Comparison of ENCODE assay signal across 23 cellular contexts in the genomic region with DNA sequence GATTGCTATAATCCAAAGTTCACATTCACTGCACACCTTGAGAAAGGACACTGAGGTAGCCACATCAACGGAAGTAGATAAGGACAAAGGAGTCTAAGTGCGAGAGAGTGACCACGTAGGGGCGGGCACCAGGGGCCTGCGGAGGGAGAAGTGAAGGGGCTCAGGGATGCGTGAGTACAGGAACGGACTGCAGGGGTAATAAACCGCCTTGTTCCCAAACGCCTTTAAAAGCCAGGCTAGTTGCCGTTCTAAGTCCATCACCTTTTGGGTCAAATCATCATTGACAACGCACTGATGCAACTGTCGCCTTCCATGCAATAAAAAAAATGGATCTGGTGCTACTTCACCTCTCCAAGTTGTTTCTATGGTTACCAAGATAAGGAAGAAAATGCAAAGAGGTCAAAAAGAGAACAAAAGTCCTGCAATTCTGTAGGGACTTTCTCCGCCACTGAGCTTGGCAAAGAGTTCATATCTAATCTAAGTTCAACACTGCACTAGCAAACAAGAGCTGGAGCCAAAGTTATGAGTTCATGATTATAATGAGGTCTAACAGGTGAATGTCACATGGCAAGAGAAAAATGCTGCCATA. TPM values are rescaled to one million over a fixed set of nuclear protein-coding genes. Genes with fewer than 3 reads are reported as not detected.
DNase-seq lines count a peak whose midpoint lies in the region; ATAC-seq and TF ChIP-seq lines count a peak whose summit lies in the region.
"Had no signal": no experiment of that assay in that cellular context is flagged by ENCODE, and none has a peak within 500 bp of the region (broad histone marks: within the 10 kb centered on the region; RNA-seq: fewer than 3 reads in every experiment).

No MANE protein-coding gene starts in this region.

- no peaks in the 10 kb centered on the region for H3K36me3 ChIP-seq in colonic mucosa
- no peaks in the 10 kb centered on the region for H3K36me3 ChIP-seq in mucosa of descending colon (ENCODE audit: low read depth)
- H3K36me3 ChIP-seq: BLaER1 treated with 17β-estradiol and CSF1 and Interleukin-3, amounts not matched to agents 10 nM and 100 nM; neutrophil had no signal

- H3K27ac ChIP-seq in colonic mucosa = peak overlapping the region; percentile 74
- H3K27ac ChIP-seq: BLaER1 treated with 17β-estradiol and CSF1 and Interleukin-3, amounts not matched to agents 10 nM and 100 nM; dorsolateral prefrontal cortex; KMS-11; neutrophil had no signal

- H3K4me3 Mint-ChIP-seq in type B pancreatic cell = no peak overlapping the region
- H3K4me3 Mint-ChIP-seq: activated CD4-positive, alpha-beta T cell treated with anti-CD3 and anti-CD28 coated beads, Interleukin-2, amount 10 ng/mL, durations not matched to agents 24 days and 14 days; H9; T-helper 2 cell treated with Interferon-gamma antibody and Interleukin-4, amounts not matched to agents 5 μg/mL and 100 μg/mL, for 36 hours had no signal

- intact Hi-C loops in colonic mucosa (cut with DNase I) = no loop called here
- intact Hi-C loops in mucosa of descending colon (cut with DNase I, micrococcal nuclease) = no loop called here

- H3K36me3 Mint-ChIP-seq in type B pancreatic cell = no peaks in the 10 kb centered on the region

- H3K4me1 ChIP-seq in colonic mucosa (no peaks in the 10 kb centered on the region), mucosa of descending colon (ENCODE audit: low read depth) (peaks cover 4% of the 10 kb centered on the region)

- H3K9me3 Mint-ChIP-seq in type B pancreatic cell = no peaks in the 10 kb centered on the region
- H3K9me3 Mint-ChIP-seq: activated CD4-positive, alpha-beta T cell treated with anti-CD3 and anti-CD28 coated beads, Interleukin-2, amount 10 ng/mL, durations not matched to agents 24 days and 14 days; H9; T-helper 2 cell treated with Interferon-gamma antibody and Interleukin-4, amounts not matched to agents 5 μg/mL and 100 μg/mL, for 36 hours had no signal

- H3K4me3 ChIP-seq in colonic mucosa (no peak overlapping the region), mucosa of descending colon (no peak overlapping the region)
- H3K4me3 ChIP-seq: BLaER1 treated with 17β-estradiol and CSF1 and Interleukin-3, amounts not matched to agents 10 nM and 100 nM; dorsolateral prefrontal cortex had no signal

- peak overlapping the region; percentile 38 for H3K27ac Mint-ChIP-seq in type B pancreatic cell
- H3K27ac Mint-ChIP-seq: activated CD4-positive, alpha-beta T cell treated with anti-CD3 and anti-CD28 coated beads, Interleukin-2, amount 10 ng/mL, durations not matched to agents 24 days and 14 days; H9; T-helper 2 cell treated with Interferon-gamma antibody and Interleukin-4, amounts not matched to agents 5 μg/mL and 100 μg/mL, for 36 hours had no signal

- H3K9me3 ChIP-seq in colonic mucosa (no peaks in the 10 kb centered on the region), mucosa of descending colon (no peaks in the 10 kb centered on the region)
- H3K9me3 ChIP-seq: BLaER1 treated with 17β-estradiol and CSF1 and Interleukin-3, amounts not matched to agents 10 nM and 100 nM; neutrophil; SK-N-SH had no signal

- no peaks in the 10 kb centered on the region for H3K27me3 Mint-ChIP-seq in type B pancreatic cell

- no peaks in the 10 kb centered on the region for H3K27me3 ChIP-seq in colonic mucosa
- H3K27me3 ChIP-seq: BLaER1 treated with 17β-estradiol and CSF1 and Interleukin-3, amounts not matched to agents 10 nM and 100 nM had no signal

- no peaks in the 10 kb centered on the region for H3K4me1 Mint-ChIP-seq in type B pancreatic cell (ENCODE audit: unreplicated experiment)
- H3K4me1 Mint-ChIP-seq: activated CD4-positive, alpha-beta T cell treated with anti-CD3 and anti-CD28 coated beads, Interleukin-2, amount 10 ng/mL, durations not matched to agents 24 days and 14 days; H9 had no signal

- no peak overlapping the region for H3K9ac ChIP-seq in colonic mucosa (ENCODE audit: low read depth in 2 of 2, low read length in 2 of 2)
- H3K9ac ChIP-seq: BLaER1 treated with 17β-estradiol and CSF1 and Interleukin-3, amounts not matched to agents 10 nM and 100 nM; KMS-11; SK-N-SH had no signal

- TF ChIP-seq CTCF in colonic mucosa (IDR thresholded peaks at IDR 0.05) (no peak), mucosa of descending colon (IDR thresholded peaks at IDR 0.05) (no peak), type B pancreatic cell (conservative IDR thresholded peaks at IDR 0.05) (no peak)

- ATAC-seq in mucosa of descending colon (peak; percentile 96), GM21576 (IDR thresholded peaks at IDR 0.05; ENCODE audit: unreplicated experiment) (no peak)

- DNase-seq in HuH-7.5 (ENCODE audit: low spot score) (peak; percentile 48), colonic mucosa (peak; percentile 63), mucosa of descending colon (peak in 2 of 3 donors; percentile 61 to 64), type B pancreatic cell (ENCODE audit: extremely low spot score, unreplicated experiment) (no peak), AML-193 (lab: John Stamatoyannopoulos, UW) (no peak)
- DNase-seq in stimulated activated CD4-positive, alpha-beta T cell treated with anti-CD3 and anti-CD28 coated beads, Interleukin-4, amount 100 ng/mL, for 1 hour = no peak
- DNase-seq: activated CD4-positive, alpha-beta T cell treated with anti-CD3 and anti-CD28 coated beads, Interleukin-2, amount 10 ng/mL, durations not matched to agents 24 days and 14 days; activated naive CD4-positive, alpha-beta T cell; activated T-cell treated with anti-CD3 and anti-CD28 coated beads, Interleukin-2, amount 50 U/mL, for 48 hours; DMS79 treated with DMSO at 0.1 percent for 48 hours; dorsolateral prefrontal cortex; GF-D8; H9; NCI-H1436; NCI-H2081 treated with DMSO at 0.1 percent for 48 hours; NCI-H446; SK-N-SH; trophoblast cell had no signal

RNA-seq across cellular contexts. Expression of a gene that starts 32.6 kb away (rescaled TPM):
- total RNA-seq in colonic mucosa (100 to 1,000 TPM; 100 to 129 TPM), mucosa of descending colon (100 to 1,000 TPM; 100 to 107 (median 102) TPM), type B pancreatic cell (ENCODE audit: low replicate concordance) (73.4 and 92.5 TPM in 2 replicates)

Comparison
In these comparisons a context has a peak if more than half of its experiments do, and no peak if none do; other contexts are left out.
1. DNase-seq: peak in HuH-7.5 (single experiment), colonic mucosa (single experiment) and mucosa of descending colon (2 of 3); none in type B pancreatic cell (single experiment), AML-193 (0 of 2) and stimulated activated CD4-positive, alpha-beta T cell treated with anti-CD3 and anti-CD28 coated beads, Interleukin-4, amount 100 ng/mL, for 1 hour (single experiment).